In the genomic region with DNA sequence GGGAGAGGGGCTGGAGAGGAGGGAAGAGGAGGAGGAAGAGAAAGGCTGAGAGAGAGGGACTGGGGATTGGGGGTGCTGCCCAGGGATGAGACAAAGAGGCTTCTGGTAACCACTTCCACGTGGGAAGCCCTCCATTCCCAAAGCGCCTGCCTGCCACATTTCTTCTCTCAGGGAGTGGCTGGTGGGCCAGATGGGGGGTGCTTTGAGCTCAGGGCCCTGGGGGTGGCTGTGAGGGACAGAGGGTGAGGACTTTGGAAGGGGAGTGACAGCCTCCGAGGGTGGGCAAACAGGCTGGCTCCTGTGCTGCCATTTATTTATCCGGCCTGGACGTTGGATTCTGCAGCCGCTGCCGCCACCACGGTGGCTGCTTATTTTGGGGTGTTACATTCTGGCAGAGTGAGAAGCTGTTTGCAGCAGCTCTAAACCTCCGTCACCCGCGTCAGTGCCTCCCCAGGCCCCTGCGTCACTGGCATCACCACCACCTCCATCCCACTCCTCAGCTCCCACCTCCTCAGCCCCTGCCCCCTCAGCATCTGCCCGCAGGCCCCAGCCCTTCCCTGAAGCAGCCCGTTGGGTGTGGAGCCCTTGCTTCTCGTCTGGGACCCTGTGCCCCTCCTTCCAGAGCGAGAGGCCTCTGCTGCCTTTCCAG, we compare ENCODE assay signal across 16 cellular contexts. TPM values are rescaled to one million over a fixed set of nuclear protein-coding genes. Genes with fewer than 3 reads are reported as not detected.
A peak's percentile ranks its signal among the peaks of the same experiment; 100 is the strongest.
DNase-seq lines count a peak whose midpoint lies in the region; ATAC-seq and TF ChIP-seq lines count a peak whose summit lies in the region.
"Had no signal": no experiment of that assay in that cellular context is flagged by ENCODE, and none has a peak within 500 bp of the region (broad histone marks: within the 10 kb centered on the region; RNA-seq: fewer than 3 reads in every experiment).

No MANE protein-coding gene starts in this region.

- H3K27ac Mint-ChIP-seq in CD14-positive monocyte: no peak overlapping the region
- H3K27ac Mint-ChIP-seq in central memory CD8-positive, alpha-beta T cell (ENCODE audit: low read depth): peak overlapping the region; percentile 9
- no peak overlapping the region for H3K27ac Mint-ChIP-seq in naive thymus-derived CD8-positive, alpha-beta T cell
- H3K27ac Mint-ChIP-seq: activated naive CD8-positive, alpha-beta T cell treated with anti-CD3 and anti-CD28 coated beads for 36 hours had no signal

- H3K79me2 ChIP-seq in Karpas-422 (ENCODE audit: low read length): no peaks in the 10 kb centered on the region

- no peak for TF ChIP-seq CTCF in CD14-positive monocyte (IDR thresholded peaks at IDR 0.05)

- intact Hi-C loops in CD14-positive monocyte (cut with micrococcal nuclease): no loop called here

- in situ Hi-C loops in HAP-1 (cut with MboI; ENCODE audit: low sequenced_read_pairs): loop anchor here (25.0 kb wide), 1 partner anchor 1050 kb away; the partner anchor contains the start of gene OR5B21

- no peak for ATAC-seq in central memory CD8-positive, alpha-beta T cell (replicated peaks; ENCODE audit: extremely low read depth, poor library complexity, severe bottlenecking)
- no peak for ATAC-seq in naive thymus-derived CD8-positive, alpha-beta T cell
- no peak for ATAC-seq in GM21390 (IDR thresholded peaks at IDR 0.05; ENCODE audit: unreplicated experiment)
- no peak for ATAC-seq in HG03108 (IDR thresholded peaks at IDR 0.05; ENCODE audit: unreplicated experiment)
- ATAC-seq: foreskin keratinocyte had no signal

- H2AFZ ChIP-seq in Karpas-422 (ENCODE audit: low read length): no peak overlapping the region

- POLR2A ChIA-PET in naive thymus-derived CD8-positive, alpha-beta T cell (lab: Charles Lee): interaction anchor here (1.2 to 3.6 kb wide), 2 partner anchors 12 to 22 kb away, joined by 4 to 16 read pairs; no protein-coding TSS in a partner anchor

- DNase-seq in CD14-positive monocyte (ENCODE audit: low spot score) (no peak), HAP-1 (ENCODE audit: low spot score in 2 of 2) (no peak), Karpas-422 (no peak), NCI-H1105 (lab: John Stamatoyannopoulos, UW) (no peak)
- no peak for DNase-seq in central memory CD8-positive, alpha-beta T cell (ENCODE audit: low spot score in 2 of 2)
- no peak for DNase-seq in naive thymus-derived CD8-positive, alpha-beta T cell
- DNase-seq: activated naive CD8-positive, alpha-beta T cell treated with anti-CD3 and anti-CD28 coated beads for 36 hours; foreskin keratinocyte; Kasumi-1; NCI-H1694; SK-N-SH; stimulated activated CD4-positive, alpha-beta T cell treated with anti-CD3 and anti-CD28 coated beads, Interleukin-15, amount 100 ng/mL, for 24 hours; substantia nigra had no signal

- no peak overlapping the region for H3K4me2 ChIP-seq in Karpas-422 (ENCODE audit: low read depth, low read length, poor library complexity, severe bottlenecking)

- H3K36me3 ChIP-seq in HAP-1 (replicated peaks) (no peaks in the 10 kb centered on the region; the same call in 1 of the 2 replicates), Karpas-422 (ENCODE audit: insufficient read depth, low read length) (no peaks in the 10 kb centered on the region)

- H3K4me1 ChIP-seq in HAP-1 (peaks cover 13% of the 10 kb centered on the region), Karpas-422 (ENCODE audit: low read length) (peaks cover 35% of the 10 kb centered on the region)
- H3K4me1 ChIP-seq: foreskin keratinocyte had no signal

- peaks cover 44% of the 10 kb centered on the region for H3K4me1 Mint-ChIP-seq in CD14-positive monocyte
- H3K4me1 Mint-ChIP-seq in central memory CD8-positive, alpha-beta T cell: peaks cover 40% of the 10 kb centered on the region
- peaks cover 17 to 35% (median 33%) of the 10 kb centered on the region in 4 donors for H3K4me1 Mint-ChIP-seq in naive thymus-derived CD8-positive, alpha-beta T cell

- H3K4me3 Mint-ChIP-seq in CD14-positive monocyte: peak overlapping the region; percentile 47 to 75
- peak overlapping the region; percentile 77 for H3K4me3 Mint-ChIP-seq in central memory CD8-positive, alpha-beta T cell
- peak overlapping the region in 8 of 10 donors; percentile 33 to 82 (median 51) for H3K4me3 Mint-ChIP-seq in naive thymus-derived CD8-positive, alpha-beta T cell
- H3K4me3 Mint-ChIP-seq: activated naive CD8-positive, alpha-beta T cell treated with anti-CD3 and anti-CD28 coated beads for 36 hours had no signal

- no peak overlapping the region for H3K9ac ChIP-seq in Karpas-422 (ENCODE audit: low read length)
- H3K9ac ChIP-seq: SK-N-SH had no signal

- H3K27me3 ChIP-seq in HAP-1 (ENCODE audit: low read depth) (peaks cover 9% of the 10 kb centered on the region), Karpas-422 (ENCODE audit: low read length) (no peaks in the 10 kb centered on the region)

- H3K36me3 Mint-ChIP-seq in CD14-positive monocyte: peaks cover 2 to 19% of the 10 kb centered on the region in 2 donors
- H3K36me3 Mint-ChIP-seq in central memory CD8-positive, alpha-beta T cell (ENCODE audit: insufficient read depth): peaks cover 2% of the 10 kb centered on the region
- no peaks in the 10 kb centered on the region for H3K36me3 Mint-ChIP-seq in naive thymus-derived CD8-positive, alpha-beta T cell
- H3K36me3 Mint-ChIP-seq: activated naive CD8-positive, alpha-beta T cell treated with anti-CD3 and anti-CD28 coated beads for 36 hours had no signal

- H3K27me3 Mint-ChIP-seq in CD14-positive monocyte (ENCODE audit: low read depth in 3 of 3): peaks cover 37 to 58% (median 56%) of the 10 kb centered on the region in 3 donors
- peaks cover 45% of the 10 kb centered on the region for H3K27me3 Mint-ChIP-seq in central memory CD8-positive, alpha-beta T cell
- peaks cover 17 to 30% (median 22%) of the 10 kb centered on the region in 5 donors for H3K27me3 Mint-ChIP-seq in naive thymus-derived CD8-positive, alpha-beta T cell

- 0 out of 2 replicates have a peak, but pooled peaks cover 2% of the 10 kb centered on the region for H4K20me1 ChIP-seq in Karpas-422 (ENCODE audit: insufficient read depth, low read depth, low read length)

- H3K9me3 Mint-ChIP-seq in CD14-positive monocyte: peaks cover 0 to 28% (median 7%) of the 10 kb centered on the region in 7 donors
- no peaks in the 10 kb centered on the region for H3K9me3 Mint-ChIP-seq in central memory CD8-positive, alpha-beta T cell
- no peaks in the 10 kb centered on the region for H3K9me3 Mint-ChIP-seq in naive thymus-derived CD8-positive, alpha-beta T cell
- H3K9me3 Mint-ChIP-seq: activated naive CD8-positive, alpha-beta T cell treated with anti-CD3 and anti-CD28 coated beads for 36 hours had no signal

- H3K4me3 ChIP-seq in HAP-1 (peak overlapping the region; percentile 58), Karpas-422 (ENCODE audit: low read length) (no peak overlapping the region)

- H3K9me2 ChIP-seq in Karpas-422 (replicated peaks; ENCODE audit: insufficient read depth, low read length): no peaks in the 10 kb centered on the region
- H3K9me2 ChIP-seq: SK-N-SH had no signal

- no peaks in the 10 kb centered on the region for H3K9me3 ChIP-seq in HAP-1
- no peaks in the 10 kb centered on the region for H3K9me3 ChIP-seq in Karpas-422 (ENCODE audit: low read length)
- H3K9me3 ChIP-seq: SK-N-SH had no signal

- H3K27ac ChIP-seq in Karpas-422 (ENCODE audit: low read length): no peak overlapping the region
- H3K27ac ChIP-seq: foreskin keratinocyte had no signal

RNA-seq across cellular contexts. Expression of gene RTN4RL2, which starts 1.6 kb away (rescaled TPM):
- polyA plus RNA-seq in CD14-positive monocyte: under 1 TPM; 0.40 to 0.53 TPM
- total RNA-seq in naive thymus-derived CD8-positive, alpha-beta T cell: not detected
- polyA plus RNA-seq in naive thymus-derived CD8-positive, alpha-beta T cell: under 1 TPM in 2 of 3 donors, not detected in 1; 0.09 to 0.21 TPM
- 0.07 TPM in 1 of 2 replicates, not detected in the other for total RNA-seq in Karpas-422 (2014; rRNA removed; shearing (Covaris generic); ENCODE audit: low replicate concordance)

RNA-seq across cellular contexts. Expression of gene SLC43A3, which starts 35.0 kb away (rescaled TPM):
- 100 to 1,000 TPM; 109 to 116 TPM for polyA plus RNA-seq in CD14-positive monocyte
- 10 to 100 TPM; 14.5 to 17.4 TPM for total RNA-seq in naive thymus-derived CD8-positive, alpha-beta T cell
- 10 to 100 TPM; 11.4 to 13.7 (median 11.5) TPM for polyA plus RNA-seq in naive thymus-derived CD8-positive, alpha-beta T cell
- 56.6 and 69.3 TPM in 2 replicates for total RNA-seq in Karpas-422 (2014; rRNA removed; shearing (Covaris generic); ENCODE audit: low replicate concordance)
- total RNA-seq: NCI-H460 had no signal

RNA-seq across cellular contexts. Expression of gene SLC43A1, which starts 53.5 kb away (rescaled TPM):
- 1 to 10 TPM; 5.4 to 5.8 TPM for polyA plus RNA-seq in CD14-positive monocyte
- total RNA-seq in naive thymus-derived CD8-positive, alpha-beta T cell: 10 to 100 TPM; 27.2 to 27.8 TPM
- polyA plus RNA-seq in naive thymus-derived CD8-positive, alpha-beta T cell: 10 to 100 TPM; 15.3 to 23.2 (median 21.4) TPM
- 238 and 244 TPM in 2 replicates for total RNA-seq in Karpas-422 (2014; rRNA removed; shearing (Covaris generic); ENCODE audit: low replicate concordance)
